5 cellular contexts compared by ENCODE assay signal in the genomic region with DNA sequence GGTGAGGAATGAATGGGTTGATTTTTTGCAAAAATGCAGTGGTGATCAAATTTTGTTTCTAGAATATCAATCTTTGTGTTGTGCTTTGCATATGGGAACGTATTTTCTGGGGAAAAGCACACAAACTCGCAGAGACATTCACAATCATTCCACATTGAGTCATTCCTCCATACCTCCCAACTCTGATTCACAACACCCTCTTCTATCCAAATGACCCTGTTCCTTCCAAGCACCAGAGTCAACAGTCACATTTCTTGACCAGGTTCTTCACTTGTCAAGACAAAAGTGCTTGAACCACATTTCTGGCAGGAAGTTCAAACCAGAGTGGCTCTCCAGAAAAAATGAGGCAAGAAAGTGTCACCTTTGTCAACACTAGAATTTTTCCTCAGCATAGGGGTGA. TPM values are rescaled to one million over a fixed set of nuclear protein-coding genes. Genes with fewer than 3 reads are reported as not detected.
"Had no signal": no experiment of that assay in that cellular context is flagged by ENCODE, and none has a peak within 500 bp of the region (broad histone marks: within the 10 kb centered on the region; RNA-seq: fewer than 3 reads in every experiment).

No MANE protein-coding gene starts in this region.

RNA-seq across cellular contexts. Expression of a gene that starts 35.3 kb away (rescaled TPM):
- total RNA-seq: GM23248, GM23338, H1, H7, HFFc6 had no signal
